Comparison of ENCODE assay signal across 16 cellular contexts in genomic region chr14:103855734-103856095, GRCh38. TPM values are rescaled to one million over a fixed set of nuclear protein-coding genes. Genes with fewer than 3 reads are reported as not detected.
A peak's percentile ranks its signal among the peaks of the same experiment; 100 is the strongest.
DNase-seq lines count a peak whose midpoint lies in the region; ATAC-seq and TF ChIP-seq lines count a peak whose summit lies in the region.
"Had no signal": no experiment of that assay in that cellular context is flagged by ENCODE, and none has a peak within 500 bp of the region (broad histone marks: within the 10 kb centered on the region; RNA-seq: fewer than 3 reads in every experiment).

No MANE protein-coding gene starts in this region.

- BruUV-seq in mammary epithelial cell (replicated peaks; lab: Mats Ljungman, UMichigan): no TSS peak

- H3K27ac ChIP-seq in mammary epithelial cell (ENCODE audit: insufficient read depth, low read depth, low read length) (no peak overlapping the region), thyroid gland (peak overlapping the region; percentile 90 to 91 (median 90))

- peak overlapping the region; percentile 44 for H2AFZ ChIP-seq in mammary epithelial cell (ENCODE audit: low read depth, low read length)

- H3K4me1 ChIP-seq in NT2/D1 (ENCODE audit: insufficient read depth, insufficient read length) (peaks cover 6% of the 10 kb centered on the region), mammary epithelial cell (ENCODE audit: insufficient read depth, low read length) (peaks cover 12% of the 10 kb centered on the region), thyroid gland (peaks cover 27 to 47% of the 10 kb centered on the region in 2 donors)

- peaks cover 8% of the 10 kb centered on the region for H3K27me3 Mint-ChIP-seq in nephron (ENCODE audit: low read depth)
- H3K27me3 Mint-ChIP-seq: activated CD4-positive, alpha-beta memory T cell treated with anti-CD3 and anti-CD28 coated beads, Interleukin-2, amount 10 ng/mL, durations not matched to agents 7 days and 5 days; activated naive CD8-positive, alpha-beta T cell treated with anti-CD3 and anti-CD28 coated beads, Interleukin-2, amount 50 U/mL, for 24 hours had no signal

- H3K27ac Mint-ChIP-seq in nephron: peak overlapping the region; percentile 60 to 98 (median 73)
- H3K27ac Mint-ChIP-seq: activated CD4-positive, alpha-beta memory T cell treated with anti-CD3 and anti-CD28 coated beads, Interleukin-2, amount 10 ng/mL, durations not matched to agents 7 days and 5 days; activated naive CD8-positive, alpha-beta T cell treated with anti-CD3 and anti-CD28 coated beads, Interleukin-2, amount 50 U/mL, for 24 hours had no signal

- intact Hi-C loops in mammary epithelial cell (cut with micrococcal nuclease) (no loop called here), thyroid gland (cut with DNase I) (no loop called here)

- CTCF ChIA-PET in mammary epithelial cell (lab: Charles Lee; ENCODE audit: low non-redundant PET): no interaction called here

- no peaks in the 10 kb centered on the region for H3K79me2 ChIP-seq in mammary epithelial cell (ENCODE audit: insufficient read depth, low read length)

- no peaks in the 10 kb centered on the region for H4K20me1 ChIP-seq in mammary epithelial cell (ENCODE audit: insufficient read depth, low read length)

- H3K4me1 Mint-ChIP-seq in nephron: peaks cover 43% of the 10 kb centered on the region
- H3K4me1 Mint-ChIP-seq: activated CD4-positive, alpha-beta memory T cell treated with anti-CD3 and anti-CD28 coated beads, Interleukin-2, amount 10 ng/mL, durations not matched to agents 7 days and 5 days; activated naive CD8-positive, alpha-beta T cell treated with anti-CD3 and anti-CD28 coated beads, Interleukin-2, amount 50 U/mL, for 24 hours had no signal

- H3K9ac ChIP-seq in NT2/D1 (ENCODE audit: insufficient read length, low read depth) (peak overlapping the region; percentile 21), mammary epithelial cell (ENCODE audit: insufficient read depth, low read length) (no peak overlapping the region)

- in situ Hi-C loops in mammary epithelial cell (cut with MboI; ENCODE audit: low sequenced_read_pairs in 2 of 2) (no loop called here), KBM-7 (cut with MboI; ENCODE audit: low pct_unique_long_range_greater_than_20kb, low sequenced_read_pairs) (no loop called here)

- dilution Hi-C loops in mammary epithelial cell (cut with HindIII; ENCODE audit: low sequenced_read_pairs): no loop called here

- no peaks in the 10 kb centered on the region for H3K36me3 Mint-ChIP-seq in nephron (ENCODE audit: low read depth)
- H3K36me3 Mint-ChIP-seq: naive B cell had no signal

- WGBS in mammary epithelial cell (ENCODE audit: low coverage, missing lambda C conversion rate): 33% methylated on average over 6 of the region's 6 CpGs
- 27 to 35% methylated on average over 6 of the region's 6 CpGs for WGBS in thyroid gland, 2 donors

- no peaks in the 10 kb centered on the region for H3K9me3 ChIP-seq in NT2/D1 (ENCODE audit: insufficient read depth, low read length)
- no peaks in the 10 kb centered on the region for H3K9me3 ChIP-seq in mammary epithelial cell (replicated peaks; ENCODE audit: insufficient read depth, low read length)
- no peaks in the 10 kb centered on the region for H3K9me3 ChIP-seq in thyroid gland
- H3K9me3 ChIP-seq: left lung had no signal

- no peak overlapping the region for H3K4me3 ChIP-seq in NT2/D1 (ENCODE audit: insufficient read length, low read depth)
- no peak overlapping the region for H3K4me3 ChIP-seq in mammary epithelial cell (replicated peaks in 1 of 3; ENCODE audit: insufficient read depth in 1 of 3, low read depth in 2 of 3, low read length in 3 of 3)
- H3K4me3 ChIP-seq in thyroid gland (replicated peaks in 1 of 3): no peak overlapping the region
- H3K4me3 ChIP-seq: left lung had no signal

- H3K27me3 ChIP-seq in NT2/D1 (ENCODE audit: insufficient read depth, insufficient read length) (no peaks in the 10 kb centered on the region), mammary epithelial cell (ENCODE audit: insufficient read depth, low read length) (no peaks in the 10 kb centered on the region), thyroid gland (no peaks in the 10 kb centered on the region)
- H3K27me3 ChIP-seq: left lung had no signal

- no peaks in the 10 kb centered on the region for H3K9me3 Mint-ChIP-seq in nephron
- H3K9me3 Mint-ChIP-seq: activated CD4-positive, alpha-beta memory T cell treated with anti-CD3 and anti-CD28 coated beads, Interleukin-2, amount 10 ng/mL, durations not matched to agents 7 days and 5 days; activated naive CD8-positive, alpha-beta T cell treated with anti-CD3 and anti-CD28 coated beads, Interleukin-2, amount 50 U/mL, for 24 hours; naive B cell had no signal

- no peak for TF ChIP-seq CTCF in mammary epithelial cell (conservative IDR thresholded peaks at IDR 0.05 in 1 of 2, IDR thresholded peaks at IDR 0.05 in 1 of 2; ENCODE audit: extremely low read depth in 1 of 2, insufficient read depth in 1 of 2, low read depth in 1 of 2, low read length in 2 of 2)
- no peak for TF ChIP-seq CTCF in nephron (IDR thresholded peaks at IDR 0.05; ENCODE audit: unreplicated experiment in 3 of 3)
- TF ChIP-seq CTCF in thyroid gland (IDR thresholded peaks at IDR 0.05): no peak

- DNase-seq in NT2/D1 (ENCODE audit: low read depth, low spot score) (no peak), mammary epithelial cell (no peak), thyroid gland (no peak), NK-92 (lab: John Stamatoyannopoulos, UW; ENCODE audit: unreplicated experiment) (no peak), KBM-7 (no peak)
- DNase-seq: activated CD4-positive, alpha-beta memory T cell treated with anti-CD3 and anti-CD28 coated beads, Interleukin-2, amount 10 ng/mL, durations not matched to agents 7 days and 5 days; activated naive CD8-positive, alpha-beta T cell treated with anti-CD3 and anti-CD28 coated beads, Interleukin-2, amount 50 U/mL, for 24 hours; central memory CD4-positive, alpha-beta T cell; effector CD8-positive, alpha-beta T cell; naive B cell; NCI-H2081 treated with DMSO at 0.1 percent for 48 hours; SW 1271 had no signal

- H3K4me3 Mint-ChIP-seq in nephron: peak overlapping the region; percentile 8 to 59 (median 10)
- H3K4me3 Mint-ChIP-seq: activated CD4-positive, alpha-beta memory T cell treated with anti-CD3 and anti-CD28 coated beads, Interleukin-2, amount 10 ng/mL, durations not matched to agents 7 days and 5 days; activated naive CD8-positive, alpha-beta T cell treated with anti-CD3 and anti-CD28 coated beads, Interleukin-2, amount 50 U/mL, for 24 hours had no signal

- no peak for ATAC-seq in GM21390 (IDR thresholded peaks at IDR 0.05; ENCODE audit: unreplicated experiment)
- ATAC-seq: Panc1 had no signal

- H3K36me3 ChIP-seq in NT2/D1 (ENCODE audit: insufficient read depth, insufficient read length, low read length) (no peaks in the 10 kb centered on the region), mammary epithelial cell (ENCODE audit: insufficient read depth, low read length) (no peaks in the 10 kb centered on the region), thyroid gland (no peaks in the 10 kb centered on the region)
- H3K36me3 ChIP-seq: left lung had no signal

- TF ChIP-seq POLR2A in thyroid gland (IDR thresholded peaks at IDR 0.05): no peak

- no peak overlapping the region for H3K4me2 ChIP-seq in mammary epithelial cell (ENCODE audit: insufficient read depth, low read depth, low read length)

RNA-seq across cellular contexts. Expression of gene PPP1R13B, which starts 8.3 kb away (rescaled TPM):
- 10 to 100 TPM in 1 of 2 donors, 1 to 10 TPM in 1; 6.8 to 22.8 TPM for total RNA-seq in mammary epithelial cell
- 6.2 TPM for polyA plus RNA-seq in mammary epithelial cell
- 45.8 TPM for polyA minus RNA-seq in mammary epithelial cell
- total RNA-seq in thyroid gland: 100 to 1,000 TPM in 1 of 4 donors, 10 to 100 TPM in 3; 77.0 to 131 (median 81.8) TPM
